ENCODE assay signal across 8 cellular contexts in the genomic region with DNA sequence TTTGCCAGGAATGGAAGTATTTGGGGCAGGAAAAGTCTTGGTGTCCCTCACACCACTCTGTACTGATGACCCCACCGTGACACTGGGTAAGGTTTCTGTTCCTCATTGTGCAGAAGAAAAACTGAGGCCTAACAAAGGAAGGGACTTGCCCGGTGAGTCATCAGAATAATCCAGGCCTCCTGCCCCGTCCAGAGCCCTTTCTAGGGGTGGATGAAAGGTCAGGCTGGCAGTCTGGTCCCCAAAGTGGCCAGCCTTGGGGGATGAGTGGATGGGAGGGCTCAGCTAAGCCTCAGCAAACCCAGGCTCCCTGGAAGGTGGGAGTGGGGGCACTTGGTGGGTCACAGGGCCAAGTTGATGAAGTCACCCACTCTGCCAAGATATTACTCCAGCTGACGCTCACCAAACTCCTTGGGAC. TPM values are rescaled to one million over a fixed set of nuclear protein-coding genes. Genes with fewer than 3 reads are reported as not detected.
DNase-seq lines count a peak whose midpoint lies in the region; ATAC-seq lines count a peak whose summit lies in the region.

No MANE protein-coding gene starts in this region.

- no peaks in the 10 kb centered on the region for H3K9me3 Mint-ChIP-seq in CD8-positive, alpha-beta memory T cell
- H3K9me3 Mint-ChIP-seq in effector memory CD8-positive, alpha-beta T cell = no peaks in the 10 kb centered on the region
- no peaks in the 10 kb centered on the region for H3K9me3 Mint-ChIP-seq in activated naive CD4-positive, alpha-beta T cell treated with anti-CD3 and anti-CD28 coated beads, Interleukin-2, amount 10 ng/mL, durations not matched to agents 7 days and 5 days

- H3K4me1 ChIP-seq in CD8-positive, alpha-beta memory T cell (ENCODE audit: insufficient read depth, low read length) = peaks cover 26% of the 10 kb centered on the region

- H3K9me3 ChIP-seq in CD8-positive, alpha-beta memory T cell (ENCODE audit: low read length) = no peaks in the 10 kb centered on the region

- ATAC-seq in GM21423 (IDR thresholded peaks at IDR 0.05; ENCODE audit: unreplicated experiment) (peak; percentile 89), HG03571 (IDR thresholded peaks at IDR 0.05; ENCODE audit: unreplicated experiment) (peak; percentile 92), sciatic nerve (peak; percentile 45)
- ATAC-seq in effector memory CD8-positive, alpha-beta T cell (replicated peaks) = no peak

- no peaks in the 10 kb centered on the region for H3K36me3 ChIP-seq in CD8-positive, alpha-beta memory T cell (ENCODE audit: insufficient read depth, low read length)

- intact Hi-C loops in sciatic nerve (cut with DNase I) = no loop called here

- peaks cover 0 to 11% (median 4%) of the 10 kb centered on the region in 3 donors for H3K36me3 Mint-ChIP-seq in CD8-positive, alpha-beta memory T cell
- peaks cover 9% of the 10 kb centered on the region for H3K36me3 Mint-ChIP-seq in effector memory CD8-positive, alpha-beta T cell (ENCODE audit: insufficient read depth)
- peaks cover 4% of the 10 kb centered on the region for H3K36me3 Mint-ChIP-seq in activated naive CD4-positive, alpha-beta T cell treated with anti-CD3 and anti-CD28 coated beads, Interleukin-2, amount 10 ng/mL, durations not matched to agents 7 days and 5 days

- H3K4me3 ChIP-seq in GM08714 (ENCODE audit: low read length) = peak overlapping the region; percentile 1; the same call in 1 of the 2 replicates
- H3K4me3 ChIP-seq in CD8-positive, alpha-beta memory T cell (ENCODE audit: low read length) = no peak overlapping the region

- CTCF ChIA-PET in CD8-positive, alpha-beta memory T cell (lab: Charles Lee) = interaction anchor here (2.7 kb wide), 1 partner anchor 25 kb away, joined by 9 read pairs; no protein-coding TSS in a partner anchor
- CTCF ChIA-PET in activated naive CD4-positive, alpha-beta T cell treated with anti-CD3 and anti-CD28 coated beads, Interleukin-2, amount 10 ng/mL, durations not matched to agents 7 days and 5 days (lab: Charles Lee) = interaction anchor here (1.1 kb wide), 1 partner anchor 23 kb away, joined by 3 read pairs; no protein-coding TSS in a partner anchor

- peaks cover 29 to 51% (median 32%) of the 10 kb centered on the region in 3 donors for H3K4me1 Mint-ChIP-seq in CD8-positive, alpha-beta memory T cell
- H3K4me1 Mint-ChIP-seq in effector memory CD8-positive, alpha-beta T cell (ENCODE audit: low read depth in 2 of 2) = peaks cover 32 to 35% of the 10 kb centered on the region in 2 donors
- peaks cover 16% of the 10 kb centered on the region for H3K4me1 Mint-ChIP-seq in activated naive CD4-positive, alpha-beta T cell treated with anti-CD3 and anti-CD28 coated beads, Interleukin-2, amount 10 ng/mL, durations not matched to agents 7 days and 5 days

- DNase-seq in sciatic nerve (ENCODE audit: low spot score) = no peak
- no peak for DNase-seq in CD8-positive, alpha-beta memory T cell
- DNase-seq in effector memory CD8-positive, alpha-beta T cell = no peak
- no peak for DNase-seq in activated naive CD4-positive, alpha-beta T cell treated with anti-CD3 and anti-CD28 coated beads, Interleukin-2, amount 10 ng/mL, durations not matched to agents 7 days and 5 days

- peak overlapping the region in 3 of 8 donors; percentile 7 to 87 (median 24) for H3K27ac Mint-ChIP-seq in CD8-positive, alpha-beta memory T cell
- H3K27ac Mint-ChIP-seq in effector memory CD8-positive, alpha-beta T cell = peak overlapping the region in 1 of 2 donors; percentile 84
- no peak overlapping the region for H3K27ac Mint-ChIP-seq in activated naive CD4-positive, alpha-beta T cell treated with anti-CD3 and anti-CD28 coated beads, Interleukin-2, amount 10 ng/mL, durations not matched to agents 7 days and 5 days

- H3K27me3 ChIP-seq in CD8-positive, alpha-beta memory T cell (ENCODE audit: insufficient read depth, low read length, poor library complexity, severe bottlenecking) = no peaks in the 10 kb centered on the region

- H3K4me3 Mint-ChIP-seq in CD8-positive, alpha-beta memory T cell = no peak overlapping the region
- H3K4me3 Mint-ChIP-seq in effector memory CD8-positive, alpha-beta T cell = no peak overlapping the region
- H3K4me3 Mint-ChIP-seq in activated naive CD4-positive, alpha-beta T cell treated with anti-CD3 and anti-CD28 coated beads, Interleukin-2, amount 10 ng/mL, durations not matched to agents 7 days and 5 days = no peak overlapping the region

- POLR2A ChIA-PET in CD8-positive, alpha-beta memory T cell (lab: Charles Lee) = no interaction called here

- H3K27ac ChIP-seq in cingulate gyrus (ENCODE audit: low read depth, low read length) = peak overlapping the region; percentile 19
- no peak overlapping the region for H3K27ac ChIP-seq in CD8-positive, alpha-beta memory T cell (ENCODE audit: low read depth, low read length)

- no peaks in the 10 kb centered on the region for H3K27me3 Mint-ChIP-seq in CD8-positive, alpha-beta memory T cell
- no peaks in the 10 kb centered on the region for H3K27me3 Mint-ChIP-seq in effector memory CD8-positive, alpha-beta T cell
- H3K27me3 Mint-ChIP-seq in activated naive CD4-positive, alpha-beta T cell treated with anti-CD3 and anti-CD28 coated beads, Interleukin-2, amount 10 ng/mL, durations not matched to agents 7 days and 5 days = peaks cover 4% of the 10 kb centered on the region

RNA-seq across cellular contexts. Expression of gene DNAH1, which starts 2.3 kb away (rescaled TPM):
- 20.1 TPM for total RNA-seq in sciatic nerve
- 1 to 10 TPM; 7.0 TPM for total RNA-seq in CD8-positive, alpha-beta memory T cell
- polyA plus RNA-seq in CD8-positive, alpha-beta memory T cell = 1.0 TPM

RNA-seq across cellular contexts. Expression of gene GLYCTK, which starts 26.2 kb away (rescaled TPM):
- 16.7 TPM for total RNA-seq in sciatic nerve
- 10 to 100 TPM; 21.2 to 21.4 TPM for total RNA-seq in CD8-positive, alpha-beta memory T cell
- 9.7 TPM for polyA plus RNA-seq in CD8-positive, alpha-beta memory T cell

RNA-seq across cellular contexts. Expression of gene WDR82, which starts 35.3 kb away (rescaled TPM):
- total RNA-seq in sciatic nerve = 71.5 TPM
- total RNA-seq in CD8-positive, alpha-beta memory T cell = 100 to 1,000 TPM; 133 to 140 TPM
- 133 TPM for polyA plus RNA-seq in CD8-positive, alpha-beta memory T cell
